Comparison of ENCODE assay signal across 10 cellular contexts in the genomic region with DNA sequence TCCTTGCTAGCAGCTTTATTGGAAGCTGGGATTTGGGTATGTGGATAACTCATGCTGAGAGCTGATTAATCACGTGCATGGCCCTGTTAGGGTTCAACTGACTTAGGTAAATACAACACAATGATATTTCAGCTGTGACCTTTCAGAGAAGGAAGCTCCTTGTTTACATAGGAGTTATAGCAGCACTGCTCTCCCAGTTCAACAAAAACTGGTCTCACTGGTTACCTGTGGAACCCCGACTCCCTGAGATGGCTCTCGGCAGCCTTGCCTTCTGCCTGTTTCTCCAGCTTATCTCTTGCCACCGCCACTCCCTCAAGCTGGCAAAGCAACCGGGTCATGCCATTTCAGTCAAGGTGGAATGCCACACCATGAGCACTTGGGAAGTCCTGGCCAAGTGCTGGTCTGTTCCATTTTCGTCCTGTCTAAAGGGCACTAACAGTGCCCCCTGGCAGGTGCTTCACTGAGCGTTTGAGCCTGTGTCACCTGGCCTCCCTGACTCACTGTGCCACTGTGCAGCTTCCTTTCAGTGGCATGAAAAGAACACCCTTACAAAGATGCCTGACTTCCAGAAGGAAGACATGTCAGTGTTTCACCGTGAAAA. TPM values are rescaled to one million over a fixed set of nuclear protein-coding genes. Genes with fewer than 3 reads are reported as not detected.
DNase-seq lines count a peak whose midpoint lies in the region; ATAC-seq and TF ChIP-seq lines count a peak whose summit lies in the region.
"Had no signal": no experiment of that assay in that cellular context is flagged by ENCODE, and none has a peak within 500 bp of the region (broad histone marks: within the 10 kb centered on the region; RNA-seq: fewer than 3 reads in every experiment).

No MANE protein-coding gene starts in this region.

- peaks cover 3% of the 10 kb centered on the region for H3K36me3 Mint-ChIP-seq in activated CD4-positive, alpha-beta T cell treated with anti-CD3 and anti-CD28 coated beads, Interleukin-2, amount 10 ng/mL, durations not matched to agents 24 days and 14 days (ENCODE audit: low read depth)
- H3K36me3 Mint-ChIP-seq in activated CD8-positive, alpha-beta T cell treated with anti-CD3 and anti-CD28 coated beads, Interleukin-2, amount 10 ng/mL, durations not matched to agents 7 days and 5 days (ENCODE audit: low read depth): peaks cover 18% of the 10 kb centered on the region
- H3K36me3 Mint-ChIP-seq: activated CD8-positive, alpha-beta memory T cell treated with anti-CD3 and anti-CD28 coated beads, Interleukin-2, amount 10 ng/mL, durations not matched to agents 7 days and 5 days had no signal

- no TSS peak for BruUV-seq in Panc1 (replicated peaks; lab: Mats Ljungman, UMichigan)

- H3K27me3 ChIP-seq in Panc1 (ENCODE audit: control insufficient read depth, insufficient read depth, low read length) (no peaks in the 10 kb centered on the region), left ventricle myocardium inferior (ENCODE audit: low read depth) (no peaks in the 10 kb centered on the region)

- no peak overlapping the region for H3K27ac Mint-ChIP-seq in activated CD4-positive, alpha-beta T cell treated with anti-CD3 and anti-CD28 coated beads, Interleukin-2, amount 10 ng/mL, durations not matched to agents 24 days and 14 days
- H3K27ac Mint-ChIP-seq in activated CD8-positive, alpha-beta T cell treated with anti-CD3 and anti-CD28 coated beads, Interleukin-2, amount 10 ng/mL, durations not matched to agents 7 days and 5 days: no peak overlapping the region
- H3K27ac Mint-ChIP-seq: activated CD8-positive, alpha-beta memory T cell treated with anti-CD3 and anti-CD28 coated beads, Interleukin-2, amount 10 ng/mL, durations not matched to agents 7 days and 5 days had no signal

- H3K4me3 Mint-ChIP-seq in activated CD4-positive, alpha-beta T cell treated with anti-CD3 and anti-CD28 coated beads, Interleukin-2, amount 10 ng/mL, durations not matched to agents 24 days and 14 days: no peak overlapping the region
- no peak overlapping the region for H3K4me3 Mint-ChIP-seq in activated CD8-positive, alpha-beta T cell treated with anti-CD3 and anti-CD28 coated beads, Interleukin-2, amount 10 ng/mL, durations not matched to agents 7 days and 5 days
- H3K4me3 Mint-ChIP-seq: activated CD8-positive, alpha-beta memory T cell treated with anti-CD3 and anti-CD28 coated beads, Interleukin-2, amount 10 ng/mL, durations not matched to agents 7 days and 5 days had no signal

- peak; percentile 18 to 64 for DNase-seq in NCI-H2081 (lab: John Stamatoyannopoulos, UW)
- DNase-seq in NCI-H2081 treated with DMSO at 0.1 percent for 48 hours (lab: John Stamatoyannopoulos, UW): no peak
- DNase-seq in Panc1 (ENCODE audit: low read depth, low spot score): no peak
- DNase-seq in left ventricle myocardium inferior: peak; percentile 65
- peak; percentile 23 for DNase-seq in superior temporal gyrus (ENCODE audit: extremely low spot score)
- DNase-seq in activated CD4-positive, alpha-beta T cell treated with anti-CD3 and anti-CD28 coated beads, Interleukin-2, amount 10 ng/mL, durations not matched to agents 24 days and 14 days: no peak
- DNase-seq in NCI-H446 treated with DMSO at 0.1 percent for 48 hours (lab: John Stamatoyannopoulos, UW): no peak
- no peak for DNase-seq in activated CD8-positive, alpha-beta T cell treated with anti-CD3 and anti-CD28 coated beads, Interleukin-2, amount 10 ng/mL, durations not matched to agents 7 days and 5 days
- DNase-seq: 8988T; activated CD8-positive, alpha-beta memory T cell treated with anti-CD3 and anti-CD28 coated beads, Interleukin-2, amount 10 ng/mL, durations not matched to agents 7 days and 5 days had no signal

- H3K27me3 Mint-ChIP-seq in activated CD4-positive, alpha-beta T cell treated with anti-CD3 and anti-CD28 coated beads, Interleukin-2, amount 10 ng/mL, durations not matched to agents 24 days and 14 days: no peaks in the 10 kb centered on the region
- H3K27me3 Mint-ChIP-seq in activated CD8-positive, alpha-beta T cell treated with anti-CD3 and anti-CD28 coated beads, Interleukin-2, amount 10 ng/mL, durations not matched to agents 7 days and 5 days (ENCODE audit: low read depth): no peaks in the 10 kb centered on the region
- H3K27me3 Mint-ChIP-seq: activated CD8-positive, alpha-beta memory T cell treated with anti-CD3 and anti-CD28 coated beads, Interleukin-2, amount 10 ng/mL, durations not matched to agents 7 days and 5 days had no signal

- H3K27ac ChIP-seq in Panc1 (ENCODE audit: low read length) (no peak overlapping the region), left ventricle myocardium inferior (replicated peaks) (peak overlapping the region; percentile 87)

- in situ Hi-C loops in Panc1 (cut with HindIII; ENCODE audit: low pct_unique_long_range_greater_than_20kb, low sequenced_read_pairs): no loop called here

- no peaks in the 10 kb centered on the region for H3K36me3 ChIP-seq in Panc1 (ENCODE audit: control insufficient read depth, insufficient read depth, low read length)
- H3K36me3 ChIP-seq in left ventricle myocardium inferior: no peaks in the 10 kb centered on the region

- H3K9me3 Mint-ChIP-seq in activated CD4-positive, alpha-beta T cell treated with anti-CD3 and anti-CD28 coated beads, Interleukin-2, amount 10 ng/mL, durations not matched to agents 24 days and 14 days: no peaks in the 10 kb centered on the region
- H3K9me3 Mint-ChIP-seq in activated CD8-positive, alpha-beta T cell treated with anti-CD3 and anti-CD28 coated beads, Interleukin-2, amount 10 ng/mL, durations not matched to agents 7 days and 5 days (ENCODE audit: insufficient read depth): no peaks in the 10 kb centered on the region

- no peak overlapping the region for H3K4me3 ChIP-seq in Panc1 (ENCODE audit: low read depth in 2 of 2, low read length in 2 of 2)
- H3K4me3 ChIP-seq in left ventricle myocardium inferior: peak overlapping the region; percentile 36

- H3K4me1 ChIP-seq in Panc1 (ENCODE audit: control insufficient read depth, insufficient read depth, low read length) (peaks cover 9% of the 10 kb centered on the region), left ventricle myocardium inferior (peaks cover 33% of the 10 kb centered on the region)

- TF ChIP-seq CTCF in Panc1 (IDR thresholded peaks at IDR 0.05): no peak
- no peak for TF ChIP-seq CTCF in left ventricle myocardium inferior (IDR thresholded peaks at IDR 0.05; ENCODE audit: borderline replicate concordance)

- CTCF ChIA-PET in Panc1 (lab: Charles Lee): interaction anchor here (0.6 kb wide), 1 partner anchor 15 kb away, joined by 4 read pairs; no protein-coding TSS in a partner anchor
- CTCF ChIA-PET in activated CD8-positive, alpha-beta T cell treated with anti-CD3 and anti-CD28 coated beads, Interleukin-2, amount 10 ng/mL, durations not matched to agents 7 days and 5 days (lab: Charles Lee): interaction anchor here (0.8 to 1.8 kb wide), 3 partner anchors 10 to 15 kb away, joined by 4 to 6 read pairs (median 5); no protein-coding TSS in a partner anchor

- peaks cover 9% of the 10 kb centered on the region for H3K4me1 Mint-ChIP-seq in activated CD4-positive, alpha-beta T cell treated with anti-CD3 and anti-CD28 coated beads, Interleukin-2, amount 10 ng/mL, durations not matched to agents 24 days and 14 days
- H3K4me1 Mint-ChIP-seq in activated CD8-positive, alpha-beta T cell treated with anti-CD3 and anti-CD28 coated beads, Interleukin-2, amount 10 ng/mL, durations not matched to agents 7 days and 5 days (ENCODE audit: low read depth): peaks cover 16% of the 10 kb centered on the region

- intact Hi-C loops in Panc1 (cut with micrococcal nuclease; ENCODE audit: unreplicated experiment): no loop called here
- intact Hi-C loops in left ventricle myocardium inferior (cut with micrococcal nuclease): no loop called here
- intact Hi-C loops in activated CD4-positive, alpha-beta T cell treated with anti-CD3 and anti-CD28 coated beads, Interleukin-2, amount 10 ng/mL, durations not matched to agents 24 days and 14 days (cut with micrococcal nuclease): no loop called here

- H3K9me3 ChIP-seq in Panc1 (ENCODE audit: control insufficient read depth, insufficient read depth, low read depth, low read length) (no peaks in the 10 kb centered on the region), left ventricle myocardium inferior (replicated peaks) (no peaks in the 10 kb centered on the region)

- POLR2A ChIA-PET in Panc1 (lab: Charles Lee): no interaction called here
- POLR2A ChIA-PET in activated CD8-positive, alpha-beta T cell treated with anti-CD3 and anti-CD28 coated beads, Interleukin-2, amount 10 ng/mL, durations not matched to agents 7 days and 5 days (lab: Charles Lee): no interaction called here

- ATAC-seq in Panc1: peak; percentile 48; the same call in 1 of the 2 replicates
- ATAC-seq in activated CD8-positive, alpha-beta T cell treated with anti-CD3 and anti-CD28 coated beads, Interleukin-2, amount 10 ng/mL, durations not matched to agents 7 days and 5 days: no peak
- ATAC-seq: activated CD8-positive, alpha-beta memory T cell treated with anti-CD3 and anti-CD28 coated beads, Interleukin-2, amount 10 ng/mL, durations not matched to agents 7 days and 5 days had no signal

RNA-seq across cellular contexts. Expression of a gene that starts 31.6 kb away (rescaled TPM):
- total RNA-seq in Panc1 (2021; ENCODE audit: unreplicated experiment) (31.0 TPM), left ventricle myocardium inferior (13.6 TPM)
- polyA plus RNA-seq in Panc1 (2012; ENCODE audit: insufficient read length): 23.5 TPM
- total RNA-seq in activated CD4-positive, alpha-beta T cell treated with anti-CD3 and anti-CD28 coated beads, Interleukin-2, amount 10 ng/mL, durations not matched to agents 24 days and 14 days: 16.0 and 17.5 TPM in 2 replicates
- total RNA-seq in activated CD8-positive, alpha-beta T cell treated with anti-CD3 and anti-CD28 coated beads, Interleukin-2, amount 10 ng/mL, durations not matched to agents 7 days and 5 days: 10 to 100 TPM; 30.3 to 30.9 TPM

RNA-seq across cellular contexts. Expression of a gene that starts 53.3 kb away (rescaled TPM):
- total RNA-seq in Panc1 (2021; ENCODE audit: unreplicated experiment): 1.6 TPM
- polyA plus RNA-seq in Panc1 (2012; ENCODE audit: insufficient read length): 2.8 TPM
- total RNA-seq in left ventricle myocardium inferior: 2.0 TPM
- total RNA-seq in activated CD4-positive, alpha-beta T cell treated with anti-CD3 and anti-CD28 coated beads, Interleukin-2, amount 10 ng/mL, durations not matched to agents 24 days and 14 days: 17.2 and 19.8 TPM in 2 replicates
- 10 to 100 TPM; 29.6 to 32.3 TPM for total RNA-seq in activated CD8-positive, alpha-beta T cell treated with anti-CD3 and anti-CD28 coated beads, Interleukin-2, amount 10 ng/mL, durations not matched to agents 7 days and 5 days

Comparison
In these comparisons a context has a peak if more than half of its experiments do, and no peak if none do; other contexts are left out.
1. DNase-seq: peak in NCI-H2081 (2 of 2), left ventricle myocardium inferior (single experiment) and superior temporal gyrus (single experiment); none in NCI-H2081 treated with DMSO at 0.1 percent for 48 hours (single experiment), Panc1 (single experiment), activated CD4-positive, alpha-beta T cell treated with anti-CD3 and anti-CD28 coated beads, Interleukin-2, amount 10 ng/mL, durations not matched to agents 24 days and 14 days (single experiment), NCI-H446 treated with DMSO at 0.1 percent for 48 hours (single experiment) and activated CD8-positive, alpha-beta T cell treated with anti-CD3 and anti-CD28 coated beads, Interleukin-2, amount 10 ng/mL, durations not matched to agents 7 days and 5 days (single experiment).